Comparison of ENCODE assay signal across 10 cellular contexts in the genomic region with DNA sequence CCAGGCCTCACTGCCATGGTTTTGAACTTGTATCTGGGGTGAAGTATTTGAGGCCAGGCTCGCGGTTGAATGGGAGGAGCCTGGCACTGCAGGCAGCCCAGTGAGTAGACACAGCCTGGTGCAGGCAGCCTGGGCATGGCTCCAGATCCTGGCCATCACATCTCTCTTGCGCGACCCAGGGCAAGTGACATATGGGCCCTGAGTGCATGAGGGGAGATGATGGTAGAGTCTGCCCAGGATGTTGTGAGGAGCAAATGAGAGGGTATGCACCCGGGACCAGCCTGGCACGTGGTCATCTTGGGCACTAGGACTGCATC.
DNase-seq lines count a peak whose midpoint lies in the region; ATAC-seq and TF ChIP-seq lines count a peak whose summit lies in the region.
"Had no signal": no experiment of that assay in that cellular context is flagged by ENCODE, and none has a peak within 500 bp of the region (broad histone marks: within the 10 kb centered on the region; RNA-seq: fewer than 3 reads in every experiment).

No MANE protein-coding gene starts in this region.

- no peak overlapping the region for H3K4me3 ChIP-seq in astrocyte of the spinal cord (ENCODE audit: low read depth, low read length)
- no peak overlapping the region for H3K4me3 ChIP-seq in A673 (ENCODE audit: low read depth, low read length, poor library complexity, severe bottlenecking)

- intact Hi-C loops in A673 (cut with micrococcal nuclease; ENCODE audit: unreplicated experiment), result no loop called here

- CTCF ChIA-PET in A673 (lab: Charles Lee), result no interaction called here

- no peak for ATAC-seq in HG02678 (IDR thresholded peaks at IDR 0.05; ENCODE audit: unreplicated experiment)
- ATAC-seq in GM21515 (IDR thresholded peaks at IDR 0.05; ENCODE audit: unreplicated experiment), result no peak

- TF ChIP-seq CTCF in astrocyte of the spinal cord (IDR thresholded peaks at IDR 0.05; ENCODE audit: low read depth, low read length) (no peak), GM10266 (IDR thresholded peaks at IDR 0.05; ENCODE audit: control insufficient read depth, insufficient read depth, low read depth, missing control alignments) (no peak), A673 (conservative IDR thresholded peaks at IDR 0.05; ENCODE audit: low read depth, low read length) (no peak)

- H3K4me1 ChIP-seq in A673 (ENCODE audit: insufficient read depth, low read length, poor library complexity, severe bottlenecking), result no peaks in the 10 kb centered on the region

- H3K27me3 ChIP-seq in A673 (replicated peaks; ENCODE audit: insufficient read depth, low read depth, low read length, poor library complexity), result no peaks in the 10 kb centered on the region

- DNase-seq in HUDEP-2 (lab: John Stamatoyannopoulos, UW; ENCODE audit: unreplicated experiment in 76 of 76) (peak in 61 of 76 experiments; percentile 6 to 80 (median 52)), astrocyte of the spinal cord (ENCODE audit: low read depth, low spot score) (peak; percentile 65), iris pigment epithelial cell (ENCODE audit: low read depth) (peak; percentile 45), stromal cell of bone marrow (ENCODE audit: low read depth) (peak; percentile 45), GM10266 (ENCODE audit: extremely low spot score) (no peak), A673 (ENCODE audit: low spot score) (no peak)
- DNase-seq: activated B cell treated with CpG ODN at 0.5 μM for 24 hours, NCI-H2081 treated with DMSO at 0.1 percent for 48 hours had no signal

- no peaks in the 10 kb centered on the region for H3K9me3 ChIP-seq in A673 (ENCODE audit: low read depth, low read length, poor library complexity, severe bottlenecking)

- in situ Hi-C loops in astrocyte of the spinal cord (cut with HindIII; ENCODE audit: low sequenced_read_pairs), result no loop called here

- BruUV-seq in A673 (replicated peaks; lab: Mats Ljungman, UMichigan), result no TSS peak

- POLR2A ChIA-PET in A673 (lab: Charles Lee; ENCODE audit: low non-redundant PET), result no interaction called here

- H3K36me3 ChIP-seq in A673 (ENCODE audit: insufficient read depth, low read length, poor library complexity, severe bottlenecking), result no peaks in the 10 kb centered on the region

- H3K27ac ChIP-seq in A673 (ENCODE audit: low read depth, low read length, poor library complexity, severe bottlenecking), result no peak overlapping the region

Comparison
In these comparisons a context has a peak if more than half of its experiments do, and no peak if none do; other contexts are left out.
1. DNase-seq: peak in HUDEP-2 (61 of 76), astrocyte of the spinal cord (single experiment), iris pigment epithelial cell (single experiment) and stromal cell of bone marrow (single experiment); none in GM10266 (single experiment) and A673 (single experiment).